ENCODE assay signal across 7 cellular contexts in the genomic region with DNA sequence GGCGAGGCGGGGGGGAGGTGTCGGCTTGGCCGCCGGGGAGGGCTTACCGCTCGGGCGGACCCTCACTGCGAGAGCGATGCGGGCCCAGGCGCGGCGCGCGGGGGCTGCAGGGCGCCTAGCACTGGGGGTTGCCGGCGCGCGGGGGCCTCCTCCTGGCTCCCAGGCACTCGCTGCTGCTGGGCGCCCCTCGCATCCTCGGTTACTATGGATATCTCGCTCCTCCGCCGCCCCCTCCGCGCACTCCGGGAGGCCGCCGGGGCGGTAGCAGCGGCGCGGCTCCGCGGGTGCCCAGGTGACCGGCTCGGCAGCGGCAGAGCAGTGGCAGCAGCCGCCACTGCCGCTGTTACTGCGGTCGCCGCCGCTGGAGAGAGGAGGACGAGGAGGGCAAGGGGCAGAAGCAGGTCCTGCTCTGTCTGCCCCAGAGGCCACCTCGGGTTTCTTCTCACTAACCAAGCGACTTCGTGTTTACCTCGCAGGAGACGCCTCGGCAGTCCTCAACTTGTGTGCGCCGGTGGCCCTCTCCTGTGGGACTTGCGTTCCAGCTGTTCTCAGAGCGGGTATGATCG.
DNase-seq lines count a peak whose midpoint lies in the region; TF ChIP-seq lines count a peak whose summit lies in the region.

No MANE protein-coding gene starts in this region.

- H3K27ac Mint-ChIP-seq in activated CD4-positive, alpha-beta memory T cell treated with anti-CD3 and anti-CD28 coated beads for 36 hours: no peak overlapping the region
- no peak overlapping the region for H3K27ac Mint-ChIP-seq in activated CD4-positive, alpha-beta T cell treated with anti-CD3 and anti-CD28 coated beads, Interleukin-2, amount 10 ng/mL, durations not matched to agents 24 days and 14 days

- CTCF ChIA-PET in activated CD4-positive, alpha-beta memory T cell treated with anti-CD3 and anti-CD28 coated beads for 36 hours (lab: Charles Lee): no interaction called here

- no peaks in the 10 kb centered on the region for H3K36me3 Mint-ChIP-seq in activated CD4-positive, alpha-beta memory T cell treated with anti-CD3 and anti-CD28 coated beads for 36 hours
- no peaks in the 10 kb centered on the region for H3K36me3 Mint-ChIP-seq in activated CD4-positive, alpha-beta T cell treated with anti-CD3 and anti-CD28 coated beads, Interleukin-2, amount 10 ng/mL, durations not matched to agents 24 days and 14 days (ENCODE audit: low read depth)

- peaks cover 46% of the 10 kb centered on the region for H3K27me3 Mint-ChIP-seq in activated CD4-positive, alpha-beta memory T cell treated with anti-CD3 and anti-CD28 coated beads for 36 hours
- peaks cover 64% of the 10 kb centered on the region for H3K27me3 Mint-ChIP-seq in activated CD4-positive, alpha-beta T cell treated with anti-CD3 and anti-CD28 coated beads, Interleukin-2, amount 10 ng/mL, durations not matched to agents 24 days and 14 days

- H3K36me3 ChIP-seq in prostate gland: no peaks in the 10 kb centered on the region

- no peaks in the 10 kb centered on the region for H3K9me3 Mint-ChIP-seq in activated CD4-positive, alpha-beta memory T cell treated with anti-CD3 and anti-CD28 coated beads for 36 hours
- H3K9me3 Mint-ChIP-seq in activated CD4-positive, alpha-beta T cell treated with anti-CD3 and anti-CD28 coated beads, Interleukin-2, amount 10 ng/mL, durations not matched to agents 24 days and 14 days: no peaks in the 10 kb centered on the region

- TF ChIP-seq CTCF in GM13976 (IDR thresholded peaks at IDR 0.05; ENCODE audit: borderline replicate concordance, control extremely low read depth, extremely low read depth, insufficient read depth, missing control alignments): no peak
- TF ChIP-seq CTCF in prostate gland (IDR thresholded peaks at IDR 0.05): no peak

- no peaks in the 10 kb centered on the region for H3K4me1 Mint-ChIP-seq in activated CD4-positive, alpha-beta memory T cell treated with anti-CD3 and anti-CD28 coated beads for 36 hours (ENCODE audit: low read depth)
- H3K4me1 Mint-ChIP-seq in activated CD4-positive, alpha-beta T cell treated with anti-CD3 and anti-CD28 coated beads, Interleukin-2, amount 10 ng/mL, durations not matched to agents 24 days and 14 days: no peaks in the 10 kb centered on the region

- no peak overlapping the region for H3K27ac ChIP-seq in prostate gland

- no peaks in the 10 kb centered on the region for H3K4me1 ChIP-seq in prostate gland (replicated peaks)

- WGBS in prostate gland: 4% methylated on average over 33 of the region's 60 CpGs

- H3K4me3 Mint-ChIP-seq in activated CD4-positive, alpha-beta memory T cell treated with anti-CD3 and anti-CD28 coated beads for 36 hours: no peak overlapping the region
- no peak overlapping the region for H3K4me3 Mint-ChIP-seq in activated CD4-positive, alpha-beta T cell treated with anti-CD3 and anti-CD28 coated beads, Interleukin-2, amount 10 ng/mL, durations not matched to agents 24 days and 14 days

- no peaks in the 10 kb centered on the region for H3K9me3 ChIP-seq in prostate gland

- H3K4me3 ChIP-seq in prostate gland: peak overlapping the region; percentile 25 to 30

- no peak for TF ChIP-seq POLR2A in prostate gland (IDR thresholded peaks at IDR 0.05)

- intact Hi-C loops in prostate gland (cut with DNase I): no loop called here
- intact Hi-C loops in activated CD4-positive, alpha-beta memory T cell treated with anti-CD3 and anti-CD28 coated beads for 36 hours (cut with micrococcal nuclease): no loop called here
- intact Hi-C loops in activated CD4-positive, alpha-beta T cell treated with anti-CD3 and anti-CD28 coated beads, Interleukin-2, amount 10 ng/mL, durations not matched to agents 24 days and 14 days (cut with micrococcal nuclease): no loop called here

- in situ Hi-C loops in GM13976 (cut with MboI; ENCODE audit: low sequenced_read_pairs, unreplicated experiment): no loop called here

- peak; percentile 25 for DNase-seq in GM13976 (ENCODE audit: low spot score)
- peak; percentile 70 for DNase-seq in NCI-H2171 treated with DMSO at 0.1 percent for 48 hours (lab: John Stamatoyannopoulos, UW)
- peak; percentile 7 for DNase-seq in germinal center (ENCODE audit: low spot score)
- no peak for DNase-seq in prostate gland (ENCODE audit: low spot score)
- no peak for DNase-seq in NOMO-1 treated with DMSO at 0.1 percent for 48 hours (lab: John Stamatoyannopoulos, UW; ENCODE audit: unreplicated experiment)
- no peak for DNase-seq in activated CD4-positive, alpha-beta memory T cell treated with anti-CD3 and anti-CD28 coated beads for 36 hours
- DNase-seq in activated CD4-positive, alpha-beta T cell treated with anti-CD3 and anti-CD28 coated beads, Interleukin-2, amount 10 ng/mL, durations not matched to agents 24 days and 14 days: no peak

- H3K27me3 ChIP-seq in prostate gland (replicated peaks; ENCODE audit: insufficient read depth): peaks cover 6% of the 10 kb centered on the region

- POLR2A ChIA-PET in activated CD4-positive, alpha-beta memory T cell treated with anti-CD3 and anti-CD28 coated beads for 36 hours (lab: Charles Lee): no interaction called here

Comparison
In these comparisons a context has a peak if more than half of its experiments do, and no peak if none do; other contexts are left out.
1. DNase-seq: peak in GM13976 (single experiment), NCI-H2171 treated with DMSO at 0.1 percent for 48 hours (single experiment) and germinal center (single experiment); none in prostate gland (single experiment), NOMO-1 treated with DMSO at 0.1 percent for 48 hours (single experiment), activated CD4-positive, alpha-beta memory T cell treated with anti-CD3 and anti-CD28 coated beads for 36 hours (single experiment) and activated CD4-positive, alpha-beta T cell treated with anti-CD3 and anti-CD28 coated beads, Interleukin-2, amount 10 ng/mL, durations not matched to agents 24 days and 14 days (single experiment).